Comparison of ENCODE assay signal across 16 cellular contexts in the genomic region with DNA sequence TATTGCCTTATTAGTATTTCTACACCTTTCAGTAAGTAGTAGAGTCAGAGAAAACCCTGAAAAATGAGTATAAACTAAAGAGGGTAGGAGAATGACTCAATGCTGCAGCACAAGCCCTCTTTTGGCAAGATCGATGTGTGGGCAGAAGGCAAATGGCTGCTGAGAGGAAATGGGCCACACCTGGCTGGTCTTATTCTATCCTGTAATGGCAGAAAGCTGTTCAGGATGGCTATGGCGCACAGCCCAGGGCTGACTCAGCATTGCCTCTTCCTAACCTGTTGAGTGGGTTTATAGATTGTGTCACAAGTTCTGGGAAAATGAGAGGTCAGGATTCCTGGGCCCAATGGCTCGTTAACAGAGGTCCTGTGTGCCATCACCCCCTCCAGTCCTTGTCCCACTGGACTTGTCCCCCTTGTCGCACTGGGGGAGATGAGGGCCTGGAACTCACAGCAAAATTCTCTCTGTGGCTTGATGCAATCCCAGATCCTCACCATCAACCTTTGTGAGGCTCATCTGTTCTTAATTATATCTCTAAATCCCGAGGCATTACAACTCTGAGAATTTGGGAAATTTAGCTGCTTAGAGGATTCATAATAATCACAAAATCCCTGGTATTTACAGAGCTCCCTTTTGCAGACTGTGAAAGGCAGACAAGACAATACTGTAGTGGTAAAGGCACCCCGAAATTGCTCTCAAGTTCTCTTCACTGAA. TPM values are rescaled to one million over a fixed set of nuclear protein-coding genes. Genes with fewer than 3 reads are reported as not detected.
DNase-seq lines count a peak whose midpoint lies in the region; ATAC-seq and TF ChIP-seq lines count a peak whose summit lies in the region.
"Had no signal": no experiment of that assay in that cellular context is flagged by ENCODE, and none has a peak within 500 bp of the region (broad histone marks: within the 10 kb centered on the region; RNA-seq: fewer than 3 reads in every experiment).

No MANE protein-coding gene starts in this region.

- H3K27me3 ChIP-seq in foreskin keratinocyte: no peaks in the 10 kb centered on the region
- H3K27me3 ChIP-seq: upper lobe of left lung had no signal

- no peak for TF ChIP-seq CTCF in foreskin keratinocyte (conservative IDR thresholded peaks at IDR 0.05)

- ATAC-seq in foreskin keratinocyte (peak; percentile 56), sciatic nerve (peak; percentile 86), GM21786 (IDR thresholded peaks at IDR 0.05; ENCODE audit: unreplicated experiment) (no peak)
- ATAC-seq: naive thymus-derived CD4-positive, alpha-beta T cell had no signal

- intact Hi-C loops in sciatic nerve (cut with DNase I): no loop called here

- H3K4me1 ChIP-seq in foreskin keratinocyte: no peaks in the 10 kb centered on the region
- H3K4me1 ChIP-seq: upper lobe of left lung had no signal

- DNase-seq in GM04503 (ENCODE audit: low read depth): peak; percentile 54
- peak; percentile 87 for DNase-seq in RPMI7951 (ENCODE audit: low read depth)
- no peak for DNase-seq in foreskin keratinocyte
- peak; percentile 69 for DNase-seq in sciatic nerve (ENCODE audit: low spot score)
- DNase-seq in SKM-1 (lab: John Stamatoyannopoulos, UW; ENCODE audit: unreplicated experiment): no peak
- no peak for DNase-seq in activated naive CD4-positive, alpha-beta T cell treated with Interleukin-2 at 50 U/mL for 16 hours
- DNase-seq in stimulated activated CD4-positive, alpha-beta T cell treated with anti-CD3 and anti-CD28 coated beads, Interleukin-4, amount 100 ng/mL, for 1 hour: no peak
- DNase-seq: activated naive CD4-positive, alpha-beta T cell treated with anti-CD3 and anti-CD28 coated beads, Interleukin-2, amount 50 U/mL, for 16 hours; central memory CD4-positive, alpha-beta T cell; MM.1S; naive thymus-derived CD4-positive, alpha-beta T cell; NCI-H2107; NK-92 treated with Interleukin-12 subunit alpha and Interleukin-12 subunit beta, amount 100 ng/mL, for 24 hours; upper lobe of left lung had no signal

- no peak overlapping the region for H3K27ac ChIP-seq in foreskin keratinocyte
- H3K27ac ChIP-seq: SK-N-MC, upper lobe of left lung had no signal

RNA-seq across cellular contexts. Expression of a gene that starts 13.2 kb away (rescaled TPM):
- not detected in 2 replicates for total RNA-seq in RPMI7951 (2014; rRNA removed; shearing (Covaris generic))
- total RNA-seq in foreskin keratinocyte (not detected in 2 replicates), sciatic nerve (not detected)
- polyA plus RNA-seq in foreskin keratinocyte: not detected in 2 replicates
- total RNA-seq: naive thymus-derived CD4-positive, alpha-beta T cell; upper lobe of left lung had no signal
- polyA plus RNA-seq: naive thymus-derived CD4-positive, alpha-beta T cell had no signal

Comparison
In these comparisons a context has a peak if more than half of its experiments do, and no peak if none do; other contexts are left out.
1. DNase-seq: peak in GM04503 (single experiment), RPMI7951 (single experiment) and sciatic nerve (single experiment); none in foreskin keratinocyte (0 of 2), SKM-1 (single experiment), activated naive CD4-positive, alpha-beta T cell treated with Interleukin-2 at 50 U/mL for 16 hours (single experiment) and stimulated activated CD4-positive, alpha-beta T cell treated with anti-CD3 and anti-CD28 coated beads, Interleukin-4, amount 100 ng/mL, for 1 hour (single experiment).